19 cellular contexts compared by ENCODE assay signal in the genomic region with DNA sequence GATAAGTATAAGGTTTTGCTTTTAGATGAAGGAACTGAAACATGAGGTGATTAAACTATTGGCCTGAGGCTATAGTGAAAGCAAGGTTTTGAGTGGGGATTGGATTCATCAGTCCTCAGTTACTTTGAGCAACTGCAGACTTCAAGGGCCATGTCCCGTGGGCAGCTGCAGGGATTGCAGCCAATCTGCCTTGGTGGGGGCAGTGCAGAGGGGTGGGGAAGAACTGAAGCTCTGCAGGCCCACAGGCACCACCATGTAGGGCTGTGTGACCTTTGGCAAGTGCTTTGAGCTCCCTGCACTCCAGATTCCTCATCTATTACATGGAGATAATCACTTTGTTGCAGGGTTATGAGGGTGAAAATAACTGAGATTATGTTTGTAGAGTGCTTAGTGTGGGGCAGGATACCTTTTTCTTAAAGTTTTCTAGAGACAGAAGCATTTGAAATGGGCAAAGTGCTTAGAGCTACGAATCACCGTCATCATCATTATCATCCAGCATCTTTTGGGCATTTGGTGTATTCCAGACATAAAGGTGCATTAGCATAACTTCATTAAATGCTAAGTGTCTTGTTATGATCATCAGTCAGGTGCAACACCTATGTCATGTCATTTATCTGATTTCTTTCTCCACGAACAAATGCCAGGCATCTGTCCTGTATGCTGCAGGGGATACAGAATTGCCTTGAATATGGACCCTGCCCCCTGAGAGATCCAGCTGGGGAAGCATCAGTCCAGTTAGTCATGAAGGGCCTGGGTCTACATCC.
"Had no signal": no experiment of that assay in that cellular context is flagged by ENCODE, and none has a peak within 500 bp of the region (broad histone marks: within the 10 kb centered on the region; RNA-seq: fewer than 3 reads in every experiment).

No MANE protein-coding gene starts in this region.

- H3K4me3 ChIP-seq: cardiac muscle cell, thyroid gland had no signal

- H3K9me3 ChIP-seq: thyroid gland had no signal

- H3K4me1 ChIP-seq: thyroid gland had no signal

- H3K27ac Mint-ChIP-seq: activated CD4-positive, alpha-beta memory T cell treated with anti-CD3 and anti-CD28 coated beads, Interleukin-2, amount 10 ng/mL, durations not matched to agents 7 days and 5 days; activated CD8-positive, alpha-beta memory T cell treated with anti-CD3 and anti-CD28 coated beads, Interleukin-2, amount 10 ng/mL, durations not matched to agents 7 days and 5 days; activated naive CD8-positive, alpha-beta T cell treated with anti-CD3 and anti-CD28 coated beads for 36 hours; effector memory CD8-positive, alpha-beta T cell; nephron had no signal

- H3K4me1 Mint-ChIP-seq: activated CD4-positive, alpha-beta memory T cell treated with anti-CD3 and anti-CD28 coated beads, Interleukin-2, amount 10 ng/mL, durations not matched to agents 7 days and 5 days; activated CD8-positive, alpha-beta memory T cell treated with anti-CD3 and anti-CD28 coated beads, Interleukin-2, amount 10 ng/mL, durations not matched to agents 7 days and 5 days; activated naive CD8-positive, alpha-beta T cell treated with anti-CD3 and anti-CD28 coated beads for 36 hours had no signal

- H3K9me3 Mint-ChIP-seq: activated CD4-positive, alpha-beta memory T cell treated with anti-CD3 and anti-CD28 coated beads, Interleukin-2, amount 10 ng/mL, durations not matched to agents 7 days and 5 days; activated naive CD8-positive, alpha-beta T cell treated with anti-CD3 and anti-CD28 coated beads for 36 hours; nephron had no signal

- H3K4me3 Mint-ChIP-seq: activated CD4-positive, alpha-beta memory T cell treated with anti-CD3 and anti-CD28 coated beads, Interleukin-2, amount 10 ng/mL, durations not matched to agents 7 days and 5 days; activated CD8-positive, alpha-beta memory T cell treated with anti-CD3 and anti-CD28 coated beads, Interleukin-2, amount 10 ng/mL, durations not matched to agents 7 days and 5 days; activated naive CD8-positive, alpha-beta T cell treated with anti-CD3 and anti-CD28 coated beads for 36 hours; effector memory CD8-positive, alpha-beta T cell; nephron had no signal

- H3K27ac ChIP-seq: cardiac muscle cell, thyroid gland had no signal

- H3K27me3 Mint-ChIP-seq: activated CD4-positive, alpha-beta memory T cell treated with anti-CD3 and anti-CD28 coated beads, Interleukin-2, amount 10 ng/mL, durations not matched to agents 7 days and 5 days; activated CD8-positive, alpha-beta memory T cell treated with anti-CD3 and anti-CD28 coated beads, Interleukin-2, amount 10 ng/mL, durations not matched to agents 7 days and 5 days; effector memory CD8-positive, alpha-beta T cell had no signal

- H3K36me3 Mint-ChIP-seq: activated CD8-positive, alpha-beta memory T cell treated with anti-CD3 and anti-CD28 coated beads, Interleukin-2, amount 10 ng/mL, durations not matched to agents 7 days and 5 days; activated naive CD8-positive, alpha-beta T cell treated with anti-CD3 and anti-CD28 coated beads for 36 hours had no signal

- ATAC-seq: activated CD8-positive, alpha-beta memory T cell treated with anti-CD3 and anti-CD28 coated beads, Interleukin-2, amount 10 ng/mL, durations not matched to agents 7 days and 5 days; effector memory CD8-positive, alpha-beta T cell had no signal

- H3K36me3 ChIP-seq: cardiac muscle cell, thyroid gland had no signal

- DNase-seq: activated CD4-positive, alpha-beta memory T cell treated with anti-CD3 and anti-CD28 coated beads, Interleukin-2, amount 10 ng/mL, durations not matched to agents 7 days and 5 days; activated CD4-positive, alpha-beta T cell treated with anti-CD3 and anti-CD28 coated beads for 48 hours; activated CD4-positive, CD25-positive, alpha-beta regulatory T cell; activated CD8-positive, alpha-beta memory T cell treated with anti-CD3 and anti-CD28 coated beads, Interleukin-2, amount 10 ng/mL, durations not matched to agents 7 days and 5 days; activated naive CD4-positive, alpha-beta T cell; activated naive CD8-positive, alpha-beta T cell treated with anti-CD3 and anti-CD28 coated beads for 36 hours; amniotic stem cell; dermis blood vessel endothelial cell; effector memory CD8-positive, alpha-beta T cell; hippocampal formation; midbrain; occipital lobe; posterior cingulate gyrus; stimulated activated CD4-positive, alpha-beta T cell treated with anti-CD3 and anti-CD28 coated beads, Interleukin-2, amount 100 ng/mL, for 24 hours; stimulated activated naive CD4-positive, alpha-beta T cell treated with Interleukin-2 at 50 U/mL for 16 hours; T1000; thyroid gland had no signal

- H3K27me3 ChIP-seq: cardiac muscle cell, thyroid gland had no signal
